Comparison of ENCODE assay signal across 9 cellular contexts in genomic region chr1:156684227-156684782, GRCh38. TPM values are rescaled to one million over a fixed set of nuclear protein-coding genes. Genes with fewer than 3 reads are reported as not detected.
DNase-seq lines count a peak whose midpoint lies in the region; ATAC-seq, FAIRE-seq and TF ChIP-seq lines count a peak whose summit lies in the region.
"Had no signal": no experiment of that assay in that cellular context is flagged by ENCODE, and none has a peak within 500 bp of the region (broad histone marks: within the 10 kb centered on the region; RNA-seq: fewer than 3 reads in every experiment).

No MANE protein-coding gene starts in this region.

- dilution Hi-C loops in keratinocyte (cut with MboI; ENCODE audit: extremely low pct_ligation_motif_present, low sequenced_read_pairs): no loop called here

- 78% methylated on average over 5 of the region's 5 CpGs for WGBS in prostate gland

- H3K27me3 ChIP-seq in DOHH2 (ENCODE audit: control insufficient read depth, low read length): peaks cover 43% of the 10 kb centered on the region
- no peaks in the 10 kb centered on the region for H3K27me3 ChIP-seq in keratinocyte (ENCODE audit: control insufficient read depth, extremely low read depth, insufficient read depth, low read length)
- no peaks in the 10 kb centered on the region for H3K27me3 ChIP-seq in prostate gland (replicated peaks; ENCODE audit: insufficient read depth)

- peak; percentile 16 for TF ChIP-seq CTCF in DOHH2 (IDR thresholded peaks at IDR 0.05; ENCODE audit: low read depth, low read length, poor library complexity, severe bottlenecking)
- 0 out of 2 replicates have a peak, but pooled peaks have one; percentile 10 for TF ChIP-seq CTCF in HEK293 (tag by site-specific recombination; IDR thresholded peaks at IDR 0.05)
- peak; percentile 10 to 48 (median 40) for TF ChIP-seq CTCF in keratinocyte (optimal IDR thresholded peaks at IDR 0.05 in 1 of 3, IDR thresholded peaks at IDR 0.05 in 1 of 3, conservative IDR thresholded peaks at IDR 0.05 in 1 of 3; ENCODE audit: extremely low read depth in 1 of 3, insufficient read depth in 2 of 3, low read length in 3 of 3)
- no peak for TF ChIP-seq CTCF in prostate gland (IDR thresholded peaks at IDR 0.05)

- CTCF ChIA-PET in HEK293 (lab: Yijun Ruan, JAX): interaction anchor here (1.1 to 21.1 kb wide), 7 partner anchors 22 to 245 kb away, joined by 4 to 579 read pairs (median 235); partner anchors contain the start of genes CRABP2, ISG20L2 and METTL25B

- no peaks in the 10 kb centered on the region for H3K9me2 ChIP-seq in DOHH2 (replicated peaks; ENCODE audit: control insufficient read depth, low read length)

- no peaks in the 10 kb centered on the region for H3K9me3 ChIP-seq in DOHH2 (ENCODE audit: control insufficient read depth, insufficient read depth, low read length)
- no peaks in the 10 kb centered on the region for H3K9me3 ChIP-seq in HEK293 (ENCODE audit: control insufficient read depth, insufficient read depth, low read depth, low read length)
- H3K9me3 ChIP-seq in keratinocyte (ENCODE audit: control insufficient read depth, low read depth, low read length): no peaks in the 10 kb centered on the region
- no peaks in the 10 kb centered on the region for H3K9me3 ChIP-seq in prostate gland

- no peak for TF ChIP-seq POLR2A in prostate gland (IDR thresholded peaks at IDR 0.05)

- H2AFZ ChIP-seq in keratinocyte (ENCODE audit: control insufficient read depth, low read length): no peak overlapping the region

- ATAC-seq in GM18909 (IDR thresholded peaks at IDR 0.05; ENCODE audit: poor library complexity, unreplicated experiment): no peak
- ATAC-seq in GM19467 (IDR thresholded peaks at IDR 0.05; ENCODE audit: unreplicated experiment): no peak
- no peak for ATAC-seq in left colon

- H3F3A ChIP-seq in DOHH2 (ENCODE audit: control insufficient read depth, insufficient read depth): 0 out of 2 replicates have a peak, but pooled peaks cover 3% of the 10 kb centered on the region

- no peak overlapping the region for H3K9ac ChIP-seq in keratinocyte (ENCODE audit: control insufficient read depth, extremely low read depth, insufficient read depth, low read length)

- POLR2A ChIA-PET in HEK293 (lab: Yijun Ruan, JAX): no interaction called here

- H3K4me2 ChIP-seq in DOHH2 (ENCODE audit: low read length) (no peak overlapping the region), keratinocyte (ENCODE audit: control insufficient read depth, extremely low read depth, insufficient read depth, low read depth, low read length) (peak overlapping the region; percentile 31)

- H3K79me2 ChIP-seq in DOHH2 (ENCODE audit: control insufficient read depth, low read length): no peaks in the 10 kb centered on the region
- no peaks in the 10 kb centered on the region for H3K79me2 ChIP-seq in keratinocyte (ENCODE audit: control insufficient read depth, insufficient read depth, low read length)

- H3K4me3 ChIP-seq in DOHH2 (ENCODE audit: low read length): no peak overlapping the region
- no peak overlapping the region for H3K4me3 ChIP-seq in HEK293 (ENCODE audit: low read depth, low read length)
- no peak overlapping the region for H3K4me3 ChIP-seq in keratinocyte (ENCODE audit: control insufficient read depth in 2 of 3, extremely low read depth in 1 of 3, insufficient read depth in 2 of 3, low read depth in 1 of 3, low read length in 3 of 3)
- H3K4me3 ChIP-seq in prostate gland: no peak overlapping the region

- FAIRE-seq in keratinocyte (lab: Jason Lieb, UNC): peak; percentile 55

- H4K20me1 ChIP-seq in DOHH2 (ENCODE audit: control insufficient read depth, insufficient read depth, low read depth, low read length) (no peaks in the 10 kb centered on the region), keratinocyte (ENCODE audit: control insufficient read depth, extremely low read depth, insufficient read depth, low read length) (no peaks in the 10 kb centered on the region)

- intact Hi-C loops in prostate gland (cut with DNase I) (no loop called here), left colon (cut with DNase I, micrococcal nuclease) (no loop called here)

- H3K36me3 ChIP-seq in DOHH2 (ENCODE audit: control insufficient read depth, low read length) (no peaks in the 10 kb centered on the region), HEK293 (ENCODE audit: control insufficient read depth in 2 of 2, insufficient read depth in 1 of 2, low read length in 2 of 2) (no peaks in the 10 kb centered on the region), keratinocyte (ENCODE audit: control insufficient read depth in 2 of 2, extremely low read depth in 1 of 2, insufficient read depth in 2 of 2, low read length in 2 of 2) (no peaks in the 10 kb centered on the region), prostate gland (no peaks in the 10 kb centered on the region)

- H3K4me1 ChIP-seq in DOHH2 (ENCODE audit: control insufficient read depth, low read length) (peaks cover 27% of the 10 kb centered on the region), HEK293 (ENCODE audit: control insufficient read depth, insufficient read depth, low read length) (no peaks in the 10 kb centered on the region), keratinocyte (ENCODE audit: control insufficient read depth, extremely low read depth, insufficient read depth, low read length) (peaks cover 18% of the 10 kb centered on the region), prostate gland (replicated peaks) (no peaks in the 10 kb centered on the region)

- peak; percentile 41 to 57 for DNase-seq in activated CD4-positive, alpha-beta T cell treated with anti-CD3 and anti-CD28 coated beads, Interleukin-2, amount 50 U/mL, for 48 hours
- DNase-seq in keratinocyte (ENCODE audit: low read depth, low spot score) (peak; percentile 62), prostate gland (ENCODE audit: low spot score) (no peak), left colon (no peak)

- H3K9me1 ChIP-seq in keratinocyte (ENCODE audit: control insufficient read depth, extremely low read depth, insufficient read depth, low read length): no peaks in the 10 kb centered on the region

- no peak overlapping the region for H3K27ac ChIP-seq in DOHH2 (ENCODE audit: low read depth, low read length)
- no peak overlapping the region for H3K27ac ChIP-seq in HEK293 (ENCODE audit: extremely low read depth, low read depth, low read length)
- H3K27ac ChIP-seq in keratinocyte (ENCODE audit: control insufficient read depth, insufficient read depth, low read length): peak overlapping the region; percentile 27
- H3K27ac ChIP-seq in prostate gland: no peak overlapping the region

TF ChIP-seq in HEK293, 187 proteins besides CTCF, POLR2A, EP300 and RAD21 (continues in another document):
- TF ChIP-seq ZNF302 (tag by site-specific recombination; IDR thresholded peaks at IDR 0.05; ENCODE audit: low read depth) (no peak), ZNF202 (tag by site-specific recombination; IDR thresholded peaks at IDR 0.05; ENCODE audit: borderline replicate concordance) (no peak), ZBTB17 (tag by site-specific recombination; IDR thresholded peaks at IDR 0.05) (no peak)

RNA-seq across cellular contexts. Expression of gene NES, which starts 7.1 kb away (rescaled TPM):
- polyA plus RNA-seq in keratinocyte: 0.01 TPM in 2 of 3 replicates, not detected in the other
- 0.26 TPM for polyA plus RNA-seq in keratinocyte (2011; ENCODE audit: low read depth)
- polyA plus RNA-seq in keratinocyte (2011; cell fraction: cytosol; rRNA removed): 0.03 TPM in 1 of 2 replicates, not detected in the other
- 0.03 TPM in 2 replicates for polyA plus RNA-seq in keratinocyte (2011; cell fraction: nucleus; rRNA removed)
- polyA plus RNA-seq in keratinocyte (2012; ENCODE audit: low replicate concordance): 0.11 and 0.17 TPM in 2 replicates
- polyA minus RNA-seq in keratinocyte: 0.20 TPM in 1 of 3 replicates, not detected in the others
- polyA minus RNA-seq in keratinocyte (2011; cell fraction: cytosol; rRNA and poly(A)+ RNA removed): not detected
- polyA minus RNA-seq in keratinocyte (2011; cell fraction: nucleus; rRNA and poly(A)+ RNA removed): not detected in 2 replicates
- total RNA-seq in prostate gland (10 to 100 TPM; 11.2 to 33.4 TPM), left colon (1 to 10 TPM; 3.6 to 6.8 TPM)
- polyA plus RNA-seq: IgD-negative memory B cell had no signal

RNA-seq across cellular contexts. Expression of gene CRABP2, which starts 21.1 kb away (rescaled TPM):
- polyA plus RNA-seq in keratinocyte: 6.5 to 12.7 TPM (median 8.4 TPM) in 3 replicates
- polyA plus RNA-seq in keratinocyte (2011; ENCODE audit: low read depth): 187 TPM
- polyA plus RNA-seq in keratinocyte (2011; cell fraction: cytosol; rRNA removed): 13.3 and 19.3 TPM in 2 replicates
- 17.4 and 17.6 TPM in 2 replicates for polyA plus RNA-seq in keratinocyte (2011; cell fraction: nucleus; rRNA removed)
- 13.0 and 332 TPM in 2 replicates for polyA plus RNA-seq in keratinocyte (2012; ENCODE audit: low replicate concordance)
- 1.8 to 4.4 TPM (median 2.8 TPM) in 3 replicates for polyA minus RNA-seq in keratinocyte
- 10.4 TPM for polyA minus RNA-seq in keratinocyte (2011; cell fraction: cytosol; rRNA and poly(A)+ RNA removed)
- 1.1 and 1.5 TPM in 2 replicates for polyA minus RNA-seq in keratinocyte (2011; cell fraction: nucleus; rRNA and poly(A)+ RNA removed)
- total RNA-seq in prostate gland (10 to 100 TPM; 27.3 to 30.8 TPM), left colon (under 1 TPM; 0.73 to 0.98 TPM)

RNA-seq across cellular contexts. Expression of gene BCAN, which starts 42.4 kb away (rescaled TPM):
- not detected in 3 replicates for polyA plus RNA-seq in keratinocyte
- polyA plus RNA-seq in keratinocyte (2011; ENCODE audit: low read depth): not detected
- polyA plus RNA-seq in keratinocyte (2011; cell fraction: cytosol; rRNA removed): 0.04 TPM in 1 of 2 replicates, not detected in the other
- polyA plus RNA-seq in keratinocyte (2011; cell fraction: nucleus; rRNA removed): not detected in 2 replicates
- polyA plus RNA-seq in keratinocyte (2012; ENCODE audit: low replicate concordance): not detected in 2 replicates
- not detected in 3 replicates for polyA minus RNA-seq in keratinocyte
- polyA minus RNA-seq in keratinocyte (2011; cell fraction: cytosol; rRNA and poly(A)+ RNA removed): not detected
- polyA minus RNA-seq in keratinocyte (2011; cell fraction: nucleus; rRNA and poly(A)+ RNA removed): not detected in 2 replicates
- total RNA-seq in prostate gland (1 to 10 TPM in 1 of 2 donors, not detected in 1; 4.9 TPM), left colon (not detected)
- polyA plus RNA-seq: IgD-negative memory B cell had no signal

RNA-seq across cellular contexts. Expression of gene METTL25B, which starts 44.0 kb away (rescaled TPM):
- 6.0 to 10.7 TPM (median 6.3 TPM) in 3 replicates for polyA plus RNA-seq in keratinocyte
- 29.2 TPM for polyA plus RNA-seq in keratinocyte (2011; ENCODE audit: low read depth)
- polyA plus RNA-seq in keratinocyte (2011; cell fraction: cytosol; rRNA removed): 3.5 and 4.8 TPM in 2 replicates
- polyA plus RNA-seq in keratinocyte (2011; cell fraction: nucleus; rRNA removed): 18.7 and 19.7 TPM in 2 replicates
- 10.8 and 31.9 TPM in 2 replicates for polyA plus RNA-seq in keratinocyte (2012; ENCODE audit: low replicate concordance)
- polyA minus RNA-seq in keratinocyte: 4.8 to 11.0 TPM (median 7.8 TPM) in 3 replicates
- 8.4 TPM for polyA minus RNA-seq in keratinocyte (2011; cell fraction: cytosol; rRNA and poly(A)+ RNA removed)
- polyA minus RNA-seq in keratinocyte (2011; cell fraction: nucleus; rRNA and poly(A)+ RNA removed): 7.8 and 10.3 TPM in 2 replicates
- total RNA-seq in prostate gland (10 to 100 TPM; 62.0 to 69.5 TPM), left colon (10 to 100 TPM; 40.6 to 47.9 TPM)

RNA-seq across cellular contexts. Expression of gene ISG20L2, which starts 44.3 kb away (rescaled TPM):
- 48.1 to 56.6 TPM (median 48.6 TPM) in 3 replicates for polyA plus RNA-seq in keratinocyte
- 19.9 TPM for polyA plus RNA-seq in keratinocyte (2011; ENCODE audit: low read depth)
- polyA plus RNA-seq in keratinocyte (2011; cell fraction: cytosol; rRNA removed): 44.2 and 61.0 TPM in 2 replicates
- polyA plus RNA-seq in keratinocyte (2011; cell fraction: nucleus; rRNA removed): 44.3 and 44.4 TPM in 2 replicates
- polyA plus RNA-seq in keratinocyte (2012; ENCODE audit: low replicate concordance): 20.2 and 33.8 TPM in 2 replicates
- 47.8 to 55.4 TPM (median 54.2 TPM) in 3 replicates for polyA minus RNA-seq in keratinocyte
- 25.9 TPM for polyA minus RNA-seq in keratinocyte (2011; cell fraction: cytosol; rRNA and poly(A)+ RNA removed)
- 18.7 and 32.7 TPM in 2 replicates for polyA minus RNA-seq in keratinocyte (2011; cell fraction: nucleus; rRNA and poly(A)+ RNA removed)
- total RNA-seq in prostate gland (10 to 100 TPM; 19.4 to 34.4 TPM), left colon (10 to 100 TPM; 24.2 to 28.3 TPM)

Comparison
In these comparisons a context has a peak if more than half of its experiments do, and no peak if none do; other contexts are left out.
1. CTCF ChIP-seq: peak in DOHH2 (single experiment), HEK293 (single experiment) and keratinocyte (3 of 3); none in prostate gland (0 of 4).
2. DNase-seq: peak in activated CD4-positive, alpha-beta T cell treated with anti-CD3 and anti-CD28 coated beads, Interleukin-2, amount 50 U/mL, for 48 hours (2 of 2) and keratinocyte (single experiment); none in prostate gland (single experiment) and left colon (0 of 2).
3. RNA of gene CRABP2, which starts 21.1 kb away (total RNA-seq): 27.3 to 30.8 TPM in prostate gland; 0.73 to 0.98 TPM in left colon; every median in the first group is over 10 times any median in the second.